Comparison of ENCODE assay signal across 8 cellular contexts in the genomic region with DNA sequence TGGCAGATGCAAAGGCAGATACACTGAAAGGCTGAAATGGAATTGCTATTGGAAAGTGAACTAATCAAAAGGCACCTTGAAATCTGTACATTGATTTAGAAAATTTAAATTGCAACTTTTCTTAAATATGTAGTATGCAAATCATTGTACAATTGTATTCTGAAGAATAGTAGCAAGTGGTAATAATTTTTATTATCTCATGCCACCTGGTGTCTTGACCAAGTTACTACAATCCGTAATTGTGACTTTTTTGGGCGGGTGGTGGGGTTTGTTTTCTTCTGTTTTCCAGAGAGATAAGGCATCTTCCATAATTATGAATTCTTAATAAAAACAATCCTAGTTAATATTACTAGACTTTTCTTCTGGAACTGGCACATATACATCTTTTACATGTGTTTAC. TPM values are rescaled to one million over a fixed set of nuclear protein-coding genes. Genes with fewer than 3 reads are reported as not detected.
DNase-seq lines count a peak whose midpoint lies in the region; ATAC-seq, FAIRE-seq and TF ChIP-seq lines count a peak whose summit lies in the region.

No MANE protein-coding gene starts in this region.

- no peaks in the 10 kb centered on the region for H3K27me3 Mint-ChIP-seq in activated naive CD8-positive, alpha-beta T cell treated with anti-CD3 and anti-CD28 coated beads, Interleukin-2, amount 50 U/mL, for 24 hours
- H3K27me3 Mint-ChIP-seq in activated T-cell treated with anti-CD3 and anti-CD28 coated beads, Interleukin-2, amount 50 U/mL, for 4 hours (ENCODE audit: low read depth) = peaks cover 4% of the 10 kb centered on the region

- H3K9me2 ChIP-seq in MM.1S (replicated peaks; ENCODE audit: insufficient read depth, low read length) = no peaks in the 10 kb centered on the region

- H2AFZ ChIP-seq in MM.1S (ENCODE audit: low read length) = no peak overlapping the region

- H3K27me3 ChIP-seq in BJ (ENCODE audit: control insufficient read depth, insufficient read depth, low read length) (no peaks in the 10 kb centered on the region; the same call in 1 of the 2 replicates), MM.1S (replicated peaks; ENCODE audit: insufficient read depth, low read length) (0 out of 2 replicates have a peak, but pooled peaks cover 2% of the 10 kb centered on the region), body of pancreas (no peaks in the 10 kb centered on the region), MG63 (peaks cover 6% of the 10 kb centered on the region)

- no peak overlapping the region for H3K27ac Mint-ChIP-seq in activated naive CD8-positive, alpha-beta T cell treated with anti-CD3 and anti-CD28 coated beads, Interleukin-2, amount 50 U/mL, for 24 hours

- 0 to 1% methylated on average over 2 of the region's 2 CpGs for WGBS in body of pancreas, 2 donors

- no peak for ATAC-seq in body of pancreas
- ATAC-seq in activated naive CD8-positive, alpha-beta T cell treated with anti-CD3 and anti-CD28 coated beads, Interleukin-2, amount 50 U/mL, for 24 hours = no peak
- ATAC-seq in activated T-cell treated with anti-CD3 and anti-CD28 coated beads, Interleukin-2, amount 50 U/mL, for 4 hours = no peak

- no peak overlapping the region for H3K9ac ChIP-seq in MM.1S (ENCODE audit: low read length)

- no peaks in the 10 kb centered on the region for H3F3A ChIP-seq in MM.1S (ENCODE audit: insufficient read depth, low read length)

- no peak for TF ChIP-seq POLR2A in body of pancreas (IDR thresholded peaks at IDR 0.05)

- H3K4me3 ChIP-seq in BJ (ENCODE audit: low read depth, low read length) (no peak overlapping the region), MM.1S (ENCODE audit: low read length) (no peak overlapping the region), body of pancreas (no peak overlapping the region), MG63 (no peak overlapping the region)

- no peak overlapping the region for H3K4me2 ChIP-seq in MM.1S (ENCODE audit: low read depth, low read length)

- H3K4me1 ChIP-seq in MM.1S (ENCODE audit: low read length) = no peaks in the 10 kb centered on the region
- H3K4me1 ChIP-seq in body of pancreas = no peaks in the 10 kb centered on the region

- FAIRE-seq in GM18507 (lab: Jason Lieb, UNC) = peak; percentile 42

- no peak overlapping the region for H3K27ac ChIP-seq in MM.1S (ENCODE audit: low read length)
- H3K27ac ChIP-seq in body of pancreas = no peak overlapping the region

- no peaks in the 10 kb centered on the region for H3K36me3 ChIP-seq in BJ (ENCODE audit: control insufficient read depth, insufficient read depth, low read length)
- no peaks in the 10 kb centered on the region for H3K36me3 ChIP-seq in MM.1S (replicated peaks; ENCODE audit: insufficient read depth, low read length)
- no peaks in the 10 kb centered on the region for H3K36me3 ChIP-seq in body of pancreas (replicated peaks in 1 of 2; ENCODE audit: insufficient read depth in 1 of 2, low read depth in 2 of 2)
- no peaks in the 10 kb centered on the region for H3K36me3 ChIP-seq in MG63

- no peaks in the 10 kb centered on the region for H3K79me2 ChIP-seq in MM.1S (ENCODE audit: low read length)

- H3K9me3 ChIP-seq in MM.1S (replicated peaks; ENCODE audit: insufficient read depth, low read length) = no peaks in the 10 kb centered on the region
- H3K9me3 ChIP-seq in body of pancreas = no peaks in the 10 kb centered on the region
- no peaks in the 10 kb centered on the region for H3K9me3 ChIP-seq in MG63

- no peaks in the 10 kb centered on the region for H3K36me3 Mint-ChIP-seq in activated naive CD8-positive, alpha-beta T cell treated with anti-CD3 and anti-CD28 coated beads, Interleukin-2, amount 50 U/mL, for 24 hours (ENCODE audit: low read depth)
- H3K36me3 Mint-ChIP-seq in activated T-cell treated with anti-CD3 and anti-CD28 coated beads, Interleukin-2, amount 50 U/mL, for 4 hours (ENCODE audit: insufficient read depth) = no peaks in the 10 kb centered on the region

- H3K9me3 Mint-ChIP-seq in activated naive CD8-positive, alpha-beta T cell treated with anti-CD3 and anti-CD28 coated beads, Interleukin-2, amount 50 U/mL, for 24 hours = no peaks in the 10 kb centered on the region
- H3K9me3 Mint-ChIP-seq in activated T-cell treated with anti-CD3 and anti-CD28 coated beads, Interleukin-2, amount 50 U/mL, for 4 hours = no peaks in the 10 kb centered on the region

- peak; percentile 44 for TF ChIP-seq CTCF in BJ (IDR thresholded peaks at IDR 0.05; ENCODE audit: insufficient read depth, low read depth, low read length)
- TF ChIP-seq CTCF in MM.1S (IDR thresholded peaks at IDR 0.05; ENCODE audit: low read length) = peak; percentile 50
- TF ChIP-seq CTCF in body of pancreas (IDR thresholded peaks at IDR 0.05) = peak; percentile 16 to 57 (median 51)

- CTCF ChIA-PET in BJ (lab: Yijun Ruan, JAX) = interaction anchor here (0.8 to 2.0 kb wide), 10 partner anchors 8 to 315 kb away, joined by 3 to 12 read pairs (median 5); no protein-coding TSS in a partner anchor

- DNase-seq in BJ (ENCODE audit: low read depth) = no peak
- DNase-seq in GM18507 (ENCODE audit: extremely low spot score, insufficient read length, low read depth) = no peak
- DNase-seq in MM.1S = peak; percentile 36
- no peak for DNase-seq in body of pancreas
- peak; percentile 27 to 44 for DNase-seq in lung microvascular endothelial cell (ENCODE audit: low read depth in 2 of 2)
- DNase-seq in activated naive CD8-positive, alpha-beta T cell treated with anti-CD3 and anti-CD28 coated beads, Interleukin-2, amount 50 U/mL, for 24 hours = no peak
- no peak for DNase-seq in activated T-cell treated with anti-CD3 and anti-CD28 coated beads, Interleukin-2, amount 50 U/mL, for 4 hours
- DNase-seq in MG63 = no peak

- POLR2A ChIA-PET in BJ (lab: Charles Lee) = no interaction called here

- no peak overlapping the region for H3K4me3 Mint-ChIP-seq in activated naive CD8-positive, alpha-beta T cell treated with anti-CD3 and anti-CD28 coated beads, Interleukin-2, amount 50 U/mL, for 24 hours
- no peak overlapping the region for H3K4me3 Mint-ChIP-seq in activated T-cell treated with anti-CD3 and anti-CD28 coated beads, Interleukin-2, amount 50 U/mL, for 4 hours

- H4K20me1 ChIP-seq in MM.1S (ENCODE audit: insufficient read depth, low read length) = no peaks in the 10 kb centered on the region

- intact Hi-C loops in body of pancreas (cut with DNase I) = no loop called here

- H3K4me1 Mint-ChIP-seq in activated naive CD8-positive, alpha-beta T cell treated with anti-CD3 and anti-CD28 coated beads, Interleukin-2, amount 50 U/mL, for 24 hours = no peaks in the 10 kb centered on the region
- peaks cover 6% of the 10 kb centered on the region for H3K4me1 Mint-ChIP-seq in activated T-cell treated with anti-CD3 and anti-CD28 coated beads, Interleukin-2, amount 50 U/mL, for 4 hours (ENCODE audit: low read depth)

RNA-seq across cellular contexts. Expression of a gene that starts 12.5 kb away (rescaled TPM):
- 8.0 and 14.0 TPM in 2 replicates for polyA plus RNA-seq in BJ (2011; rRNA removed)
- polyA minus RNA-seq in BJ (2011; rRNA and poly(A)+ RNA removed) = 5.3 and 6.1 TPM in 2 replicates
- 10 to 100 TPM; 11.5 to 14.8 TPM for total RNA-seq in body of pancreas
- total RNA-seq in lung microvascular endothelial cell = 6.5 TPM in 2 replicates
- 1 to 10 TPM; 7.0 to 9.3 (median 8.0) TPM for total RNA-seq in activated T-cell treated with anti-CD3 and anti-CD28 coated beads, Interleukin-2, amount 50 U/mL, for 4 hours
- 14.9 and 21.0 TPM in 2 replicates for total RNA-seq in MG63 (2014; rRNA removed; shearing (Covaris generic); ENCODE audit: low replicate concordance)

Comparison
In these comparisons a context has a peak if more than half of its experiments do, and no peak if none do; other contexts are left out.
1. DNase-seq: peak in MM.1S (single experiment) and lung microvascular endothelial cell (2 of 2); none in BJ (single experiment), GM18507 (single experiment), body of pancreas (0 of 4), activated naive CD8-positive, alpha-beta T cell treated with anti-CD3 and anti-CD28 coated beads, Interleukin-2, amount 50 U/mL, for 24 hours (single experiment), activated T-cell treated with anti-CD3 and anti-CD28 coated beads, Interleukin-2, amount 50 U/mL, for 4 hours (single experiment) and MG63 (single experiment).
2. Peak in every context shown above with its lines, with median percentiles within 50 percentile points of each other: CTCF ChIP-seq.